Comparison of ENCODE assay signal across 29 cellular contexts in the genomic region with DNA sequence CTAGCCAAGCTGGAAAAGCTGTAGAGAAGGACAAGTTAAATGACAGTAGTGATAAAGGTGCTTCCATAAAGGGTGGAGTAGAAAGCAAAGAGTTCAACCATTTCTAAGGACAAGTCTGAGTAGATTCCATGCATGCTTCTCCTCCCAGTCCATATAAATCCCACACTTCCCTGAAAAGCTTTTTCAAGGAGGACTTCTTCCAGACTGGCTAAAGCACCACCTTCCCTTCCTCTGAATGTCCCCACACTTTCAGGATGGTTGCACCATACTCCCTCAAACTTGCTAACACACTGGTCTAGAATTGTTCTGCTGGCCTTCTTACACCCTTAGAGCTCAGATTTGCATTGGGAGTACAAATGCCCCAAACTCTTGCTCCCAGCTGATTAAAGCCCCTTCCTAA. TPM values are rescaled to one million over a fixed set of nuclear protein-coding genes. Genes with fewer than 3 reads are reported as not detected.
DNase-seq lines count a peak whose midpoint lies in the region; ATAC-seq and TF ChIP-seq lines count a peak whose summit lies in the region.
"Had no signal": no experiment of that assay in that cellular context is flagged by ENCODE, and none has a peak within 500 bp of the region (broad histone marks: within the 10 kb centered on the region; RNA-seq: fewer than 3 reads in every experiment).

No MANE protein-coding gene starts in this region.

- H3K9ac ChIP-seq in mammary epithelial cell (ENCODE audit: insufficient read depth, low read length), result no peak overlapping the region

- no peaks in the 10 kb centered on the region for H3K27me3 ChIP-seq in mammary epithelial cell (ENCODE audit: insufficient read depth, low read length)
- no peaks in the 10 kb centered on the region for H3K27me3 ChIP-seq in brain microvascular endothelial cell (replicated peaks)
- no peaks in the 10 kb centered on the region for H3K27me3 ChIP-seq in thoracic aorta (replicated peaks; ENCODE audit: insufficient read depth)
- H3K27me3 ChIP-seq: left lung, neutrophil, sigmoid colon, upper lobe of right lung had no signal

- intact Hi-C loops in MCF 10A (cut with micrococcal nuclease) (no loop called here), mammary epithelial cell (cut with micrococcal nuclease) (no loop called here)
- intact Hi-C loops in activated T-helper 1 cell treated with anti-CD3 and anti-CD28 coated beads, Interleukin-12 subunit alpha, Interleukin-12 subunit beta, Interleukin-2, Interleukin-4 antibody, amounts not matched to agents 30 ng/mL and 10 ng/mL and 1 ng/mL, durations not matched to agents 14 hours and 24 hours and 36 hours (cut with micrococcal nuclease), result no loop called here

- no peak for DNase-seq in MCF 10A (ENCODE audit: unreplicated experiment)
- DNase-seq in mammary epithelial cell, result no peak
- no peak for DNase-seq in brain microvascular endothelial cell
- DNase-seq in foreskin fibroblast, result peak; percentile 37 to 57
- DNase-seq in thoracic aorta (ENCODE audit: low spot score), result no peak
- DNase-seq in activated T-helper 1 cell treated with anti-CD3 and anti-CD28 coated beads, Interleukin-12 subunit alpha, Interleukin-12 subunit beta, Interleukin-2, Interleukin-4 antibody, amounts not matched to agents 30 ng/mL and 10 ng/mL and 1 ng/mL, durations not matched to agents 14 hours and 24 hours and 36 hours (ENCODE audit: low spot score), result no peak
- DNase-seq in COR-L47 (lab: John Stamatoyannopoulos, UW), result no peak
- DNase-seq in KBM-7, result no peak
- DNase-seq: activated CD4-positive, alpha-beta T cell treated with anti-CD3 and anti-CD28 coated beads, Interleukin-2, amount 50 U/mL, for 48 hours; activated CD4-positive, CD25-positive, alpha-beta regulatory T cell treated with anti-CD3 and anti-CD28 coated beads, Interleukin-2, amount 50 U/mL, for 72 hours; activated naive CD4-positive, alpha-beta T cell treated with Interleukin-2 at 50 U/mL for 16 hours; activated T-cell treated with anti-CD3 and anti-CD28 coated beads, Interleukin-2, amount 50 U/mL, for 72 hours; cerebellar nuclear complex; DND-41; left lung; midbrain; naive B cell; NCI-H1417; NCI-H2029 treated with DMSO at 0.1 percent for 48 hours; NCI-H526; NK-92 treated with Interleukin-12 subunit alpha and Interleukin-12 subunit beta, amount 100 ng/mL, for 24 hours; PC-3; sigmoid colon; upper lobe of right lung had no signal

- no peak overlapping the region for H3K4me2 ChIP-seq in mammary epithelial cell (ENCODE audit: insufficient read depth, low read depth, low read length)

- dilution Hi-C loops in mammary epithelial cell (cut with HindIII; ENCODE audit: low sequenced_read_pairs), result no loop called here

- H3K27ac ChIP-seq in mammary epithelial cell (ENCODE audit: insufficient read depth, low read depth, low read length), result no peak overlapping the region
- peak overlapping the region; percentile 85 for H3K27ac ChIP-seq in brain microvascular endothelial cell
- H3K27ac ChIP-seq in thoracic aorta, result peak overlapping the region; percentile 68 to 83
- H3K27ac ChIP-seq: 22Rv1, left lung, neutrophil, prostate gland, sigmoid colon, upper lobe of right lung had no signal

- H3K27me3 Mint-ChIP-seq in MCF 10A (ENCODE audit: insufficient read depth, unreplicated experiment), result no peaks in the 10 kb centered on the region
- H3K27me3 Mint-ChIP-seq in activated T-helper 1 cell treated with anti-CD3 and anti-CD28 coated beads, Interleukin-12 subunit alpha, Interleukin-12 subunit beta, Interleukin-2, Interleukin-4 antibody, amounts not matched to agents 30 ng/mL and 10 ng/mL and 1 ng/mL, durations not matched to agents 14 hours and 24 hours and 36 hours (ENCODE audit: insufficient read depth), result peaks cover 2% of the 10 kb centered on the region
- H3K27me3 Mint-ChIP-seq: brain, naive B cell had no signal

- no peaks in the 10 kb centered on the region for H3K79me2 ChIP-seq in mammary epithelial cell (ENCODE audit: insufficient read depth, low read length)

- no peak overlapping the region for H3K4me3 ChIP-seq in mammary epithelial cell (replicated peaks in 1 of 3; ENCODE audit: insufficient read depth in 1 of 3, low read depth in 2 of 3, low read length in 3 of 3)
- no peak overlapping the region for H3K4me3 ChIP-seq in brain microvascular endothelial cell (ENCODE audit: low read depth, low read length)
- no peak overlapping the region for H3K4me3 ChIP-seq in foreskin fibroblast (ENCODE audit: low read depth in 1 of 2, low read length in 2 of 2)
- no peak overlapping the region for H3K4me3 ChIP-seq in thoracic aorta
- H3K4me3 ChIP-seq: left lung, prostate gland, sigmoid colon, upper lobe of right lung had no signal

- POLR2A ChIA-PET in MCF 10A (lab: Yijun Ruan, JAX), result interaction anchor here (1.5 kb wide), 1 partner anchor 9 kb away, joined by 3 read pairs; no protein-coding TSS in a partner anchor

- peaks cover 12% of the 10 kb centered on the region for H3K4me1 Mint-ChIP-seq in MCF 10A (ENCODE audit: insufficient read depth, unreplicated experiment)
- H3K4me1 Mint-ChIP-seq in activated T-helper 1 cell treated with anti-CD3 and anti-CD28 coated beads, Interleukin-12 subunit alpha, Interleukin-12 subunit beta, Interleukin-2, Interleukin-4 antibody, amounts not matched to agents 30 ng/mL and 10 ng/mL and 1 ng/mL, durations not matched to agents 14 hours and 24 hours and 36 hours (ENCODE audit: low read depth), result no peaks in the 10 kb centered on the region
- H3K4me1 Mint-ChIP-seq: naive B cell; stimulated activated effector memory CD8-positive, alpha-beta T cell treated with anti-CD3 and anti-CD28 coated beads, Interleukin-12 subunit alpha, Interleukin-12 subunit beta, amount 100 ng/mL, for 72 hours had no signal

- no peaks in the 10 kb centered on the region for H3K9me3 Mint-ChIP-seq in MCF 10A (ENCODE audit: unreplicated experiment)
- H3K9me3 Mint-ChIP-seq in activated T-helper 1 cell treated with anti-CD3 and anti-CD28 coated beads, Interleukin-12 subunit alpha, Interleukin-12 subunit beta, Interleukin-2, Interleukin-4 antibody, amounts not matched to agents 30 ng/mL and 10 ng/mL and 1 ng/mL, durations not matched to agents 14 hours and 24 hours and 36 hours, result no peaks in the 10 kb centered on the region
- H3K9me3 Mint-ChIP-seq: activated T-cell treated with anti-CD3 and anti-CD28 coated beads, Interleukin-2, amount 50 U/mL, for 72 hours; brain; stimulated activated effector memory CD8-positive, alpha-beta T cell treated with anti-CD3 and anti-CD28 coated beads, Interleukin-12 subunit alpha, Interleukin-12 subunit beta, amount 100 ng/mL, for 72 hours had no signal

- H3K9me3 ChIP-seq in mammary epithelial cell (replicated peaks; ENCODE audit: insufficient read depth, low read length) (no peaks in the 10 kb centered on the region), thoracic aorta (no peaks in the 10 kb centered on the region)
- H3K9me3 ChIP-seq: left lung, neutrophil, prostate gland, sigmoid colon, upper lobe of right lung had no signal

- no peak for ATAC-seq in thoracic aorta (ENCODE audit: insufficient number of reproducible peaks, low FRiP score, low read depth)
- ATAC-seq: activated T-cell treated with anti-CD3 and anti-CD28 coated beads, Interleukin-2, amount 50 U/mL, for 72 hours; left lung; PC-3; stimulated activated effector memory CD8-positive, alpha-beta T cell treated with anti-CD3 and anti-CD28 coated beads, Interleukin-12 subunit alpha, Interleukin-12 subunit beta, amount 100 ng/mL, for 72 hours; upper lobe of right lung had no signal

- in situ Hi-C loops in mammary epithelial cell (cut with MboI; ENCODE audit: low sequenced_read_pairs in 2 of 2) (no loop called here), brain microvascular endothelial cell (cut with HindIII; ENCODE audit: low pct_ligation_motif_present, low sequenced_read_pairs) (no loop called here), KBM-7 (cut with MboI; ENCODE audit: low pct_unique_long_range_greater_than_20kb, low sequenced_read_pairs) (no loop called here)

- no peak overlapping the region for H3K4me3 Mint-ChIP-seq in MCF 10A (ENCODE audit: unreplicated experiment)
- H3K4me3 Mint-ChIP-seq in activated T-helper 1 cell treated with anti-CD3 and anti-CD28 coated beads, Interleukin-12 subunit alpha, Interleukin-12 subunit beta, Interleukin-2, Interleukin-4 antibody, amounts not matched to agents 30 ng/mL and 10 ng/mL and 1 ng/mL, durations not matched to agents 14 hours and 24 hours and 36 hours, result no peak overlapping the region
- H3K4me3 Mint-ChIP-seq: activated T-cell treated with anti-CD3 and anti-CD28 coated beads, Interleukin-2, amount 50 U/mL, for 72 hours; brain; naive B cell; stimulated activated effector memory CD8-positive, alpha-beta T cell treated with anti-CD3 and anti-CD28 coated beads, Interleukin-12 subunit alpha, Interleukin-12 subunit beta, amount 100 ng/mL, for 72 hours had no signal

- no peaks in the 10 kb centered on the region for H4K20me1 ChIP-seq in mammary epithelial cell (ENCODE audit: insufficient read depth, low read length)

- no peak overlapping the region for H2AFZ ChIP-seq in mammary epithelial cell (ENCODE audit: low read depth, low read length)

- no peak for TF ChIP-seq CTCF in MCF 10A (IDR thresholded peaks at IDR 0.05; ENCODE audit: unreplicated experiment)
- TF ChIP-seq CTCF in mammary epithelial cell (conservative IDR thresholded peaks at IDR 0.05 in 1 of 2, IDR thresholded peaks at IDR 0.05 in 1 of 2; ENCODE audit: extremely low read depth in 1 of 2, insufficient read depth in 1 of 2, low read depth in 1 of 2, low read length in 2 of 2), result no peak
- no peak for TF ChIP-seq CTCF in brain microvascular endothelial cell (IDR thresholded peaks at IDR 0.05; ENCODE audit: low read depth, low read length, missing control alignments)
- TF ChIP-seq CTCF in foreskin fibroblast (IDR thresholded peaks at IDR 0.05; ENCODE audit: low read depth, low read length), result no peak
- no peak for TF ChIP-seq CTCF in thoracic aorta (IDR thresholded peaks at IDR 0.05)

- H3K36me3 Mint-ChIP-seq in MCF 10A (ENCODE audit: insufficient read depth, unreplicated experiment), result peaks cover 7% of the 10 kb centered on the region
- H3K36me3 Mint-ChIP-seq in activated T-helper 1 cell treated with anti-CD3 and anti-CD28 coated beads, Interleukin-12 subunit alpha, Interleukin-12 subunit beta, Interleukin-2, Interleukin-4 antibody, amounts not matched to agents 30 ng/mL and 10 ng/mL and 1 ng/mL, durations not matched to agents 14 hours and 24 hours and 36 hours (ENCODE audit: low read depth), result no peaks in the 10 kb centered on the region
- H3K36me3 Mint-ChIP-seq: naive B cell; stimulated activated effector memory CD8-positive, alpha-beta T cell treated with anti-CD3 and anti-CD28 coated beads, Interleukin-12 subunit alpha, Interleukin-12 subunit beta, amount 100 ng/mL, for 72 hours had no signal

- peak overlapping the region; percentile 5 for H3K27ac Mint-ChIP-seq in MCF 10A (ENCODE audit: low read depth, unreplicated experiment)
- H3K27ac Mint-ChIP-seq in activated T-helper 1 cell treated with anti-CD3 and anti-CD28 coated beads, Interleukin-12 subunit alpha, Interleukin-12 subunit beta, Interleukin-2, Interleukin-4 antibody, amounts not matched to agents 30 ng/mL and 10 ng/mL and 1 ng/mL, durations not matched to agents 14 hours and 24 hours and 36 hours, result no peak overlapping the region
- H3K27ac Mint-ChIP-seq: activated T-cell treated with anti-CD3 and anti-CD28 coated beads, Interleukin-2, amount 50 U/mL, for 72 hours; naive B cell; stimulated activated effector memory CD8-positive, alpha-beta T cell treated with anti-CD3 and anti-CD28 coated beads, Interleukin-12 subunit alpha, Interleukin-12 subunit beta, amount 100 ng/mL, for 72 hours had no signal

- BruUV-seq in MCF 10A (replicated peaks; lab: Mats Ljungman, UMichigan), result no TSS peak
- BruUV-seq in mammary epithelial cell (replicated peaks; lab: Mats Ljungman, UMichigan), result no TSS peak

- H3K4me1 ChIP-seq in mammary epithelial cell (ENCODE audit: insufficient read depth, low read length) (peaks cover 5% of the 10 kb centered on the region), thoracic aorta (ENCODE audit: control insufficient read depth in 1 of 2, low read depth in 2 of 2) (peaks cover 21 to 44% of the 10 kb centered on the region in 2 donors)

- H3K36me3 ChIP-seq in mammary epithelial cell (ENCODE audit: insufficient read depth, low read length), result no peaks in the 10 kb centered on the region
- peaks cover 53% of the 10 kb centered on the region for H3K36me3 ChIP-seq in brain microvascular endothelial cell (replicated peaks)
- peaks cover 5% of the 10 kb centered on the region for H3K36me3 ChIP-seq in thoracic aorta
- H3K36me3 ChIP-seq: left lung, neutrophil, prostate gland had no signal

- CTCF ChIA-PET in MCF 10A (lab: Yijun Ruan, JAX) (interaction anchor here (1.0 kb wide), 2 partner anchors 14 to 252 kb away, joined by 3 read pairs; no protein-coding TSS in a partner anchor), mammary epithelial cell (lab: Charles Lee; ENCODE audit: low non-redundant PET) (no interaction called here)

RNA-seq across cellular contexts. Expression of a gene that starts 40.9 kb away (rescaled TPM):
- total RNA-seq in MCF 10A (2022) (14.3 and 24.2 TPM in 2 replicates), mammary epithelial cell (10 to 100 TPM; 14.0 to 26.7 TPM), thoracic aorta (100 to 1,000 TPM; 258 to 300 TPM)
- polyA plus RNA-seq in mammary epithelial cell, result 3.6 TPM
- polyA minus RNA-seq in mammary epithelial cell, result 5.9 TPM
- total RNA-seq in activated T-helper 1 cell treated with anti-CD3 and anti-CD28 coated beads, Interleukin-12 subunit alpha, Interleukin-12 subunit beta, Interleukin-2, Interleukin-4 antibody, amounts not matched to agents 30 ng/mL and 10 ng/mL and 1 ng/mL, durations not matched to agents 14 hours and 24 hours and 36 hours, result 0.47 and 0.61 TPM in 2 replicates

Comparison
In these comparisons a context has a peak if more than half of its experiments do, and no peak if none do; other contexts are left out.
1. DNase-seq: peak in foreskin fibroblast (2 of 2); none in MCF 10A (single experiment), mammary epithelial cell (single experiment), brain microvascular endothelial cell (single experiment), thoracic aorta (single experiment), activated T-helper 1 cell treated with anti-CD3 and anti-CD28 coated beads, Interleukin-12 subunit alpha, Interleukin-12 subunit beta, Interleukin-2, Interleukin-4 antibody, amounts not matched to agents 30 ng/mL and 10 ng/mL and 1 ng/mL, durations not matched to agents 14 hours and 24 hours and 36 hours (single experiment), COR-L47 (single experiment) and KBM-7 (single experiment).